Comparison of ENCODE assay signal across 27 cellular contexts in the genomic region with DNA sequence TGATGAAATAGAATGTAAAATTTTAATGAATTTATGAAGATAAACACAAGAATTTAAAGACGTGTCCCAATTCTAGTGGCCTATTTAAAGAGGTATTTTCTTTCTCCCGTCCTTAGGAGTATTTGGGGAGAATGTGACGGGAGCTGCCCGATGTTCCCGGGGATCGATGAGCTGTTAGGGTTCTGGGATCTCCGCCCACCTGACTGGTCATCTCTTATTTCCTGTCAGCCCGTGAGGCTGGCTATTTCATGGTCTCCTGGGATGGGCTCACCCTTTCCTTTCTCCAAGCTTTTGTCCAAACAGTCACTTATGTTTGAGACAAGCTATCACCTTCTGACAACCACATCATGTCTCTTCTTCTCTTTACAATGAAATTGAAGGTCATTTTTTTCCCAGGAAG. TPM values are rescaled to one million over a fixed set of nuclear protein-coding genes. Genes with fewer than 3 reads are reported as not detected.
DNase-seq lines count a peak whose midpoint lies in the region; ATAC-seq, FAIRE-seq and TF ChIP-seq lines count a peak whose summit lies in the region.
"Had no signal": no experiment of that assay in that cellular context is flagged by ENCODE, and none has a peak within 500 bp of the region (broad histone marks: within the 10 kb centered on the region; RNA-seq: fewer than 3 reads in every experiment).

No MANE protein-coding gene starts in this region.

- TF ChIP-seq CTCF in HFFc6 (IDR thresholded peaks at IDR 0.05): no peak

- ATAC-seq in HG02852 (IDR thresholded peaks at IDR 0.05; ENCODE audit: unreplicated experiment) (no peak), Right ventricle myocardium superior (ENCODE audit: poor library complexity) (no peak), GM21367 (IDR thresholded peaks at IDR 0.05; ENCODE audit: unreplicated experiment) (no peak)
- ATAC-seq: A549, K562 had no signal

- H4K8ac ChIP-seq in mesenchymal stem cell (ENCODE audit: low read length): no peak overlapping the region

- peak overlapping the region; percentile 40 for H3K9ac ChIP-seq in adipocyte (ENCODE audit: low read length)
- peak overlapping the region; percentile 36 for H3K9ac ChIP-seq in mesenchymal stem cell (ENCODE audit: low read length)
- H3K9ac ChIP-seq: BLaER1 had no signal

- FAIRE-seq in GM12892 (lab: Jason Lieb, UNC): no peak
- FAIRE-seq: A549, H1, K562 had no signal

- H3K27ac Mint-ChIP-seq in HFFc6: peak overlapping the region; percentile 12; the same call in 1 of the 2 replicates
- H3K27ac Mint-ChIP-seq: activated CD4-positive, alpha-beta T cell treated with anti-CD3 and anti-CD28 coated beads, Interleukin-2, amount 10 ng/mL, durations not matched to agents 7 days and 5 days; activated naive CD8-positive, alpha-beta T cell treated with anti-CD3 and anti-CD28 coated beads for 36 hours; activated T-helper 2 cell treated with anti-CD3 and anti-CD28 coated beads, Interferon-gamma antibody, Interleukin-2, Interleukin-4, amounts not matched to agents 10 μg/mL and 5 μg/mL and 100 μg/mL, durations not matched to agents 14 hours and 24 hours and 36 hours; stimulated activated naive CD8-positive, alpha-beta T cell treated with anti-CD3 and anti-CD28 coated beads, Interleukin-15, Interleukin-2, amounts not matched to agents 100 ng/mL and 50 ng/mL, for 24 hours; T-helper 1 cell treated with Interleukin-12 subunit alpha and Interleukin-12 subunit beta and Interleukin-4 antibody, amounts not matched to agents 30 μg/mL and 1 μg/mL, for 36 hours; type B pancreatic cell had no signal

- H2BK15ac ChIP-seq in mesenchymal stem cell (ENCODE audit: low read depth, poor library complexity, severe bottlenecking): no peak overlapping the region

- H3K36me3 Mint-ChIP-seq in HFFc6 (ENCODE audit: low read depth): no peaks in the 10 kb centered on the region
- H3K36me3 Mint-ChIP-seq: activated naive CD8-positive, alpha-beta T cell treated with anti-CD3 and anti-CD28 coated beads for 36 hours; type B pancreatic cell had no signal

- H3K18ac ChIP-seq in mesenchymal stem cell (ENCODE audit: low read depth in 1 of 2, low read length in 2 of 2): no peak overlapping the region

- 62% methylated on average over 8 of the region's 8 CpGs for WGBS in mesenchymal stem cell

- no peak overlapping the region for H3K23ac ChIP-seq in mesenchymal stem cell (ENCODE audit: low read length in 2 of 2)

- peaks cover 23% of the 10 kb centered on the region for H3K4me1 Mint-ChIP-seq in HFFc6 (ENCODE audit: low read depth)
- H3K4me1 Mint-ChIP-seq: activated CD4-positive, alpha-beta T cell treated with anti-CD3 and anti-CD28 coated beads, Interleukin-2, amount 10 ng/mL, durations not matched to agents 7 days and 5 days; activated naive CD8-positive, alpha-beta T cell treated with anti-CD3 and anti-CD28 coated beads for 36 hours had no signal

- no peak overlapping the region for H3K4me2 ChIP-seq in mesenchymal stem cell (ENCODE audit: low read length, poor library complexity, severe bottlenecking)
- H3K4me2 ChIP-seq: A549, BLaER1 had no signal

- peak; percentile 37 for DNase-seq in AG20443 (ENCODE audit: low spot score)
- no peak for DNase-seq in HFFc6
- DNase-seq in adipocyte (ENCODE audit: low read depth): no peak
- no peak for DNase-seq in mesenchymal stem cell
- DNase-seq in GM12892 (ENCODE audit: insufficient read length): no peak
- no peak for DNase-seq in Right ventricle myocardium superior
- DNase-seq: activated CD4-positive, alpha-beta T cell treated with anti-CD3 and anti-CD28 coated beads, Interleukin-2, amount 10 ng/mL, durations not matched to agents 7 days and 5 days; activated CD8-positive, alpha-beta memory T cell treated with anti-CD3 and anti-CD28 coated beads, Interleukin-2, amount 50 U/mL, for 48 hours; activated naive CD8-positive, alpha-beta T cell treated with anti-CD3 and anti-CD28 coated beads for 36 hours; Caco-2; cerebellar nuclear complex; kidney glomerular epithelial cell; NCI-H1694 treated with DMSO at 0.1 percent for 48 hours; NCI-H748 treated with DMSO at 0.1 percent for 48 hours; stimulated activated CD4-positive, alpha-beta T cell treated with anti-CD3 and anti-CD28 coated beads, Interleukin-4, amount 100 ng/mL, for 24 hours had no signal

- no peak overlapping the region for H4K91ac ChIP-seq in mesenchymal stem cell (ENCODE audit: low read length)

- no peak overlapping the region for H3K14ac ChIP-seq in mesenchymal stem cell (ENCODE audit: low read length in 2 of 2)

- no peak overlapping the region for H2AFZ ChIP-seq in mesenchymal stem cell (ENCODE audit: low read depth, low read length)

- H2BK120ac ChIP-seq in mesenchymal stem cell (ENCODE audit: low read depth, low read length): no peak overlapping the region

- no peak for TF ChIP-seq POLR2A in GM12892 (IDR thresholded peaks at IDR 0.05; ENCODE audit: low read depth, low read length)

- no peaks in the 10 kb centered on the region for H3K27me3 Mint-ChIP-seq in HFFc6 (ENCODE audit: insufficient read depth)

- no peaks in the 10 kb centered on the region for H3K79me1 ChIP-seq in mesenchymal stem cell (replicated peaks; ENCODE audit: low read length, poor library complexity, severe bottlenecking)

- H3K4me1 ChIP-seq in adipocyte (ENCODE audit: control insufficient read depth, insufficient read depth, low read length) (peaks cover 18% of the 10 kb centered on the region), mesenchymal stem cell (ENCODE audit: control insufficient read depth, insufficient read depth, low read depth, low read length) (peaks cover 6% of the 10 kb centered on the region)
- H3K4me1 ChIP-seq: BLaER1 had no signal

- no peak overlapping the region for H3K27ac ChIP-seq in mesenchymal stem cell (ENCODE audit: low read length, poor library complexity, severe bottlenecking)
- H3K27ac ChIP-seq: A549, BLaER1, neutrophil had no signal

- peak overlapping the region; percentile 42 for H3K4me3 ChIP-seq in adipocyte (ENCODE audit: low read length)
- H3K4me3 ChIP-seq in mesenchymal stem cell (ENCODE audit: insufficient read depth in 1 of 2, low read depth in 1 of 2, low read length in 2 of 2): peak overlapping the region in 1 of 2 experiments; percentile 16
- H3K4me3 ChIP-seq: A549, BLaER1, K562 had no signal

- H3K9me3 ChIP-seq in adipocyte (ENCODE audit: control insufficient read depth, low read length): no peaks in the 10 kb centered on the region
- H3K9me3 ChIP-seq in mesenchymal stem cell (ENCODE audit: control insufficient read depth, low read length): no peaks in the 10 kb centered on the region
- H3K9me3 ChIP-seq: A549, BLaER1, Caco-2, neutrophil had no signal

- H2BK5ac ChIP-seq in mesenchymal stem cell (ENCODE audit: low read depth, low read length, poor library complexity, severe bottlenecking): no peak overlapping the region

- no peaks in the 10 kb centered on the region for H3K9me3 Mint-ChIP-seq in HFFc6
- H3K9me3 Mint-ChIP-seq: activated CD4-positive, alpha-beta T cell treated with anti-CD3 and anti-CD28 coated beads, Interleukin-2, amount 10 ng/mL, durations not matched to agents 7 days and 5 days; activated naive CD8-positive, alpha-beta T cell treated with anti-CD3 and anti-CD28 coated beads for 36 hours; activated T-helper 2 cell treated with anti-CD3 and anti-CD28 coated beads, Interferon-gamma antibody, Interleukin-2, Interleukin-4, amounts not matched to agents 10 μg/mL and 5 μg/mL and 100 μg/mL, durations not matched to agents 14 hours and 24 hours and 36 hours; stimulated activated naive CD8-positive, alpha-beta T cell treated with anti-CD3 and anti-CD28 coated beads, Interleukin-15, Interleukin-2, amounts not matched to agents 100 ng/mL and 50 ng/mL, for 24 hours; T-helper 1 cell treated with Interleukin-12 subunit alpha and Interleukin-12 subunit beta and Interleukin-4 antibody, amounts not matched to agents 30 μg/mL and 1 μg/mL, for 36 hours had no signal

- H2AK5ac ChIP-seq in mesenchymal stem cell (ENCODE audit: low read length, severe bottlenecking): no peak overlapping the region

- H3K27me3 ChIP-seq in adipocyte (replicated peaks; ENCODE audit: control insufficient read depth, insufficient read depth, low read length) (no peaks in the 10 kb centered on the region), mesenchymal stem cell (ENCODE audit: control insufficient read depth in 1 of 2, insufficient read depth in 1 of 2, low read length in 2 of 2) (no peaks in the 10 kb centered on the region)
- H3K27me3 ChIP-seq: BLaER1 had no signal

- no peak overlapping the region for H2BK12ac ChIP-seq in mesenchymal stem cell (ENCODE audit: low read length in 2 of 2)

- H3K4me3 Mint-ChIP-seq in HFFc6: no peak overlapping the region
- H3K4me3 Mint-ChIP-seq: activated CD4-positive, alpha-beta T cell treated with anti-CD3 and anti-CD28 coated beads, Interleukin-2, amount 10 ng/mL, durations not matched to agents 7 days and 5 days; activated naive CD8-positive, alpha-beta T cell treated with anti-CD3 and anti-CD28 coated beads for 36 hours; stimulated activated naive CD8-positive, alpha-beta T cell treated with anti-CD3 and anti-CD28 coated beads, Interleukin-15, Interleukin-2, amounts not matched to agents 100 ng/mL and 50 ng/mL, for 24 hours; T-helper 1 cell treated with Interleukin-12 subunit alpha and Interleukin-12 subunit beta and Interleukin-4 antibody, amounts not matched to agents 30 μg/mL and 1 μg/mL, for 36 hours; type B pancreatic cell had no signal

- no peak overlapping the region for H3K4ac ChIP-seq in mesenchymal stem cell (ENCODE audit: low read depth in 1 of 2, low read length in 2 of 2)

- intact Hi-C loops in Right ventricle myocardium superior (cut with DNase I): no loop called here

- H3K36me3 ChIP-seq in adipocyte (ENCODE audit: control insufficient read depth, insufficient read depth, low read length, severe bottlenecking) (no peaks in the 10 kb centered on the region), mesenchymal stem cell (ENCODE audit: control insufficient read depth in 1 of 2, insufficient read depth in 2 of 2, low read depth in 1 of 2, low read length in 2 of 2) (no peaks in the 10 kb centered on the region)
- H3K36me3 ChIP-seq: BLaER1, neutrophil had no signal

RNA-seq across cellular contexts. Expression of a gene that starts 16.9 kb away (rescaled TPM):
- 100 to 1,000 TPM; 126 to 201 (median 138) TPM for total RNA-seq in HFFc6 (2021; fragmentation: NEBNext Ultra II Directional; extraction: Animal tissue kit (Norgen Biotek cat#: 25700))
- polyA plus RNA-seq in mesenchymal stem cell (2013, experiment 1 of 2): 46.5 TPM
- 48.1 TPM for polyA plus RNA-seq in mesenchymal stem cell (2013, experiment 2 of 2)
- 0.34 TPM for polyA plus RNA-seq in GM12892 (2012; ENCODE audit: missing spikeins)
- 6.0 TPM for total RNA-seq in Right ventricle myocardium superior
- total RNA-seq: lung microvascular endothelial cell had no signal

Comparison
In these comparisons a context has a peak if more than half of its experiments do, and no peak if none do; other contexts are left out.
1. RNA of a gene that starts 16.9 kb away (total RNA-seq): 126 to 201 TPM in HFFc6; 6.0 TPM in Right ventricle myocardium superior (single experiment); every median in the first group is over 10 times any median in the second.